10 cellular contexts compared by ENCODE assay signal in genomic region chr5:172870807-172871431, GRCh38. TPM values are rescaled to one million over a fixed set of nuclear protein-coding genes. Genes with fewer than 3 reads are reported as not detected.
DNase-seq lines count a peak whose midpoint lies in the region; ATAC-seq and TF ChIP-seq lines count a peak whose summit lies in the region.
"Had no signal": no experiment of that assay in that cellular context is flagged by ENCODE, and none has a peak within 500 bp of the region (broad histone marks: within the 10 kb centered on the region; RNA-seq: fewer than 3 reads in every experiment).

No MANE protein-coding gene starts in this region.

- H3K36me3 Mint-ChIP-seq in GM23338 (ENCODE audit: low read depth) = no peaks in the 10 kb centered on the region; the same call in 2 of the 3 replicates

- H3K9me3 Mint-ChIP-seq in GM23338 = no peaks in the 10 kb centered on the region
- H3K9me3 Mint-ChIP-seq: activated CD4-positive, alpha-beta T cell treated with anti-CD3 and anti-CD28 coated beads, Interleukin-2, amount 10 ng/mL, durations not matched to agents 7 days and 5 days had no signal

- H3K36me3 ChIP-seq in GM23338 (ENCODE audit: insufficient read depth) (no peaks in the 10 kb centered on the region; the same call in 1 of the 2 replicates), lung (ENCODE audit: control insufficient read depth in 2 of 2, insufficient read depth in 2 of 2, low read length in 2 of 2) (no peaks in the 10 kb centered on the region), spleen (peaks cover 0 to 25% (median 0%) of the 10 kb centered on the region in 6 donors)

- H3K27me3 ChIP-seq in GM23338 (ENCODE audit: insufficient read depth) = no peaks in the 10 kb centered on the region
- no peaks in the 10 kb centered on the region for H3K27me3 ChIP-seq in lung (ENCODE audit: control insufficient read depth, insufficient read depth)
- no peaks in the 10 kb centered on the region for H3K27me3 ChIP-seq in spleen (replicated peaks in 1 of 7)

- no peak overlapping the region for H3K4me3 ChIP-seq in GM23338
- no peak overlapping the region for H3K4me3 ChIP-seq in lung
- no peak overlapping the region for H3K4me3 ChIP-seq in spleen

- peaks cover 64% of the 10 kb centered on the region for H3K79me2 ChIP-seq in GM23338 (replicated peaks; ENCODE audit: insufficient read depth)

- 57 to 75% methylated on average over 16 of the region's 16 CpGs for WGBS in lung, 2 donors
- 56 to 78% (median 59%) methylated on average over 12 to 16 of the region's 16 CpGs for WGBS in spleen, 5 donors

- intact Hi-C loops in spleen (cut with DNase I; ENCODE audit: low total_unique reads) = no loop called here

- peaks cover 1% of the 10 kb centered on the region for H3K4me1 Mint-ChIP-seq in GM23338

- ATAC-seq in GM23338 = peak; percentile 11
- no peak for ATAC-seq in lung (ENCODE audit: insufficient read depth, low FRiP score)
- ATAC-seq in GM21423 (IDR thresholded peaks at IDR 0.05; ENCODE audit: unreplicated experiment) = no peak

- H3K4me1 ChIP-seq in GM23338 (ENCODE audit: insufficient read depth) = peaks cover 71% of the 10 kb centered on the region
- peaks cover 49 to 60% of the 10 kb centered on the region in 2 donors for H3K4me1 ChIP-seq in lung (ENCODE audit: control insufficient read depth in 2 of 2, insufficient read depth in 2 of 2, low read length in 2 of 2)
- peaks cover 55 to 100% (median 83%) of the 10 kb centered on the region in 6 donors for H3K4me1 ChIP-seq in spleen

- peaks cover 12% of the 10 kb centered on the region for H3K27me3 Mint-ChIP-seq in GM23338 (ENCODE audit: insufficient read depth, low read depth, poor library complexity)
- H3K27me3 Mint-ChIP-seq: activated CD4-positive, alpha-beta T cell treated with anti-CD3 and anti-CD28 coated beads, Interleukin-2, amount 10 ng/mL, durations not matched to agents 7 days and 5 days had no signal

- no peaks in the 10 kb centered on the region for H3K9me2 ChIP-seq in GM23338 (ENCODE audit: insufficient read depth)

- no peak for TF ChIP-seq POLR2A in spleen (IDR thresholded peaks at IDR 0.05)

- H3F3A ChIP-seq in GM23338 (replicated peaks; ENCODE audit: low read depth) = peaks cover 11% of the 10 kb centered on the region; the same call in 1 of the 2 replicates

- H3K9me3 ChIP-seq in lung (ENCODE audit: control insufficient read depth in 2 of 2, insufficient read depth in 1 of 2, low read length in 1 of 2) = no peaks in the 10 kb centered on the region
- no peaks in the 10 kb centered on the region for H3K9me3 ChIP-seq in spleen

- H3K4me3 Mint-ChIP-seq in GM23338 = no peak overlapping the region
- H3K4me3 Mint-ChIP-seq: activated CD4-positive, alpha-beta T cell treated with anti-CD3 and anti-CD28 coated beads, Interleukin-2, amount 10 ng/mL, durations not matched to agents 7 days and 5 days had no signal

- no peak overlapping the region for H3K27ac Mint-ChIP-seq in GM23338
- H3K27ac Mint-ChIP-seq: activated CD4-positive, alpha-beta T cell treated with anti-CD3 and anti-CD28 coated beads, Interleukin-2, amount 10 ng/mL, durations not matched to agents 7 days and 5 days had no signal

- TF ChIP-seq CTCF in GM23338 (conservative IDR thresholded peaks at IDR 0.05; ENCODE audit: low read depth in 2 of 2) = no peak
- TF ChIP-seq CTCF in lung (IDR thresholded peaks at IDR 0.05; ENCODE audit: control extremely low read depth, extremely low read depth) = no peak
- TF ChIP-seq CTCF in spleen (IDR thresholded peaks at IDR 0.05 in 8 of 11, conservative IDR thresholded peaks at IDR 0.05 in 3 of 11) = no peak

- peaks cover 49% of the 10 kb centered on the region for H4K20me1 ChIP-seq in GM23338 (replicated peaks; ENCODE audit: insufficient read depth)

- peak overlapping the region; percentile 81; the same call in 1 of the 2 replicates for H3K27ac ChIP-seq in GM23338 (ENCODE audit: low read depth)
- H3K27ac ChIP-seq in cingulate gyrus (ENCODE audit: low read depth, low read length) = peak overlapping the region; percentile 80
- peak overlapping the region; percentile 86 to 94 for H3K27ac ChIP-seq in lung (ENCODE audit: low read depth in 1 of 2, low read length in 1 of 2)
- peak overlapping the region; percentile 74 to 94 (median 83) for H3K27ac ChIP-seq in spleen

- DNase-seq in GM23338 (ENCODE audit: low spot score) = no peak
- no peak for DNase-seq in lung (ENCODE audit: low spot score)
- DNase-seq in spleen = peak; percentile 75
- no peak for DNase-seq in NOMO-1 (lab: John Stamatoyannopoulos, UW; ENCODE audit: unreplicated experiment in 2 of 2)
- DNase-seq in GF-D8 (lab: John Stamatoyannopoulos, UW) = no peak
- no peak for DNase-seq in activated CD4-positive, alpha-beta T cell treated with anti-CD3 and anti-CD28 coated beads, Interleukin-2, amount 50 U/mL, for 1 hour
- DNase-seq: activated CD4-positive, alpha-beta T cell treated with anti-CD3 and anti-CD28 coated beads, Interleukin-2, amount 10 ng/mL, durations not matched to agents 7 days and 5 days; stimulated activated CD4-positive, alpha-beta T cell treated with anti-CD3 and anti-CD28 coated beads, Interleukin-1b, Interleukin-23, amount 100 ng/mL, for 48 hours had no signal

- H2AFZ ChIP-seq in GM23338 = no peak overlapping the region

- H3K4me2 ChIP-seq in GM23338 = no peak overlapping the region

TF ChIP-seq in GM23338, 12 proteins besides CTCF, POLR2A, EP300 and RAD21 (continues in another document):
- TF ChIP-seq ZNF114 (CRISPR knock-in tag; IDR thresholded peaks at IDR 0.05) = no peak
- TF ChIP-seq ZNF331 (CRISPR knock-in tag; IDR thresholded peaks at IDR 0.05; ENCODE audit: low read depth) = no peak
- TF ChIP-seq EZH2phosphoT487 (IDR thresholded peaks at IDR 0.05; ENCODE audit: unreplicated experiment) = no peak
- TF ChIP-seq STAT1 (IDR thresholded peaks at IDR 0.05; ENCODE audit: unreplicated experiment) = no peak
- no peak for TF ChIP-seq POLR2AphosphoS5 (IDR thresholded peaks at IDR 0.05; ENCODE audit: low read depth)
- TF ChIP-seq JUNB (IDR thresholded peaks at IDR 0.05; ENCODE audit: unreplicated experiment) = no peak
- TF ChIP-seq NANOG (IDR thresholded peaks at IDR 0.05; ENCODE audit: borderline replicate concordance) = no peak
- TF ChIP-seq, protein P1, sequence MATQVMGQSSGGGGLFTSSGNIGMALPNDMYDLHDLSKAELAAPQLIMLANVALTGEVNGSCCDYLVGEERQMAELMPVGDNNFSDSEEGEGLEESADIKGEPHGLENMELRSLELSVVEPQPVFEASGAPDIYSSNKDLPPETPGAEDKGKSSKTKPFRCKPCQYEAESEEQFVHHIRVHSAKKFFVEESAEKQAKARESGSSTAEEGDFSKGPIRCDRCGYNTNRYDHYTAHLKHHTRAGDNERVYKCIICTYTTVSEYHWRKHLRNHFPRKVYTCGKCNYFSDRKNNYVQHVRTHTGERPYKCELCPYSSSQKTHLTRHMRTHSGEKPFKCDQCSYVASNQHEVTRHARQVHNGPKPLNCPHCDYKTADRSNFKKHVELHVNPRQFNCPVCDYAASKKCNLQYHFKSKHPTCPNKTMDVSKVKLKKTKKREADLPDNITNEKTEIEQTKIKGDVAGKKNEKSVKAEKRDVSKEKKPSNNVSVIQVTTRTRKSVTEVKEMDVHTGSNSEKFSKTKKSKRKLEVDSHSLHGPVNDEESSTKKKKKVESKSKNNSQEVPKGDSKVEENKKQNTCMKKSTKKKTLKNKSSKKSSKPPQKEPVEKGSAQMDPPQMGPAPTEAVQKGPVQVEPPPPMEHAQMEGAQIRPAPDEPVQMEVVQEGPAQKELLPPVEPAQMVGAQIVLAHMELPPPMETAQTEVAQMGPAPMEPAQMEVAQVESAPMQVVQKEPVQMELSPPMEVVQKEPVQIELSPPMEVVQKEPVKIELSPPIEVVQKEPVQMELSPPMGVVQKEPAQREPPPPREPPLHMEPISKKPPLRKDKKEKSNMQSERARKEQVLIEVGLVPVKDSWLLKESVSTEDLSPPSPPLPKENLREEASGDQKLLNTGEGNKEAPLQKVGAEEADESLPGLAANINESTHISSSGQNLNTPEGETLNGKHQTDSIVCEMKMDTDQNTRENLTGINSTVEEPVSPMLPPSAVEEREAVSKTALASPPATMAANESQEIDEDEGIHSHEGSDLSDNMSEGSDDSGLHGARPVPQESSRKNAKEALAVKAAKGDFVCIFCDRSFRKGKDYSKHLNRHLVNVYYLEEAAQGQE (IDR thresholded peaks at IDR 0.05; ENCODE audit: unreplicated experiment) = no peak
- TF ChIP-seq, protein P2, sequence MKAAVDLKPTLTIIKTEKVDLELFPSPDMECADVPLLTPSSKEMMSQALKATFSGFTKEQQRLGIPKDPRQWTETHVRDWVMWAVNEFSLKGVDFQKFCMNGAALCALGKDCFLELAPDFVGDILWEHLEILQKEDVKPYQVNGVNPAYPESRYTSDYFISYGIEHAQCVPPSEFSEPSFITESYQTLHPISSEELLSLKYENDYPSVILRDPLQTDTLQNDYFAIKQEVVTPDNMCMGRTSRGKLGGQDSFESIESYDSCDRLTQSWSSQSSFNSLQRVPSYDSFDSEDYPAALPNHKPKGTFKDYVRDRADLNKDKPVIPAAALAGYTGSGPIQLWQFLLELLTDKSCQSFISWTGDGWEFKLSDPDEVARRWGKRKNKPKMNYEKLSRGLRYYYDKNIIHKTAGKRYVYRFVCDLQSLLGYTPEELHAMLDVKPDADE (IDR thresholded peaks at IDR 0.05) = no peak

RNA-seq across cellular contexts. Expression of gene ERGIC1, which starts 36.9 kb away (rescaled TPM):
- 92.2 and 99.9 TPM in 2 replicates for total RNA-seq in GM23338 (2014; rRNA removed; shearing (Covaris generic))
- 21.2 and 25.2 TPM in 2 replicates for polyA plus RNA-seq in GM23338 (2016; fragmentation: Nextera tagmentation; extraction: Ambion mirVana)
- total RNA-seq in lung = 100 to 1,000 TPM in 1 of 2 donors, 10 to 100 TPM in 1; 62.2 to 215 TPM
- polyA plus RNA-seq in lung = 100 to 1,000 TPM; 122 to 204 TPM
- 100 to 1,000 TPM in 6 of 7 donors, 10 to 100 TPM in 1; 96.6 to 166 (median 143) TPM for total RNA-seq in spleen
- polyA plus RNA-seq in spleen = 10 to 100 TPM; 36.9 to 84.6 (median 46.8) TPM
